In genomic region chr4:17619416-17620105, GRCh38 we compare ENCODE assay signal across 18 cellular contexts. TPM values are rescaled to one million over a fixed set of nuclear protein-coding genes. Genes with fewer than 3 reads are reported as not detected.
A peak's percentile ranks its signal among the peaks of the same experiment; 100 is the strongest.
DNase-seq lines count a peak whose midpoint lies in the region; ATAC-seq, FAIRE-seq and TF ChIP-seq lines count a peak whose summit lies in the region.
"Had no signal": no experiment of that assay in that cellular context is flagged by ENCODE, and none has a peak within 500 bp of the region (broad histone marks: within the 10 kb centered on the region; RNA-seq: fewer than 3 reads in every experiment).

No MANE protein-coding gene starts in this region.

- peak overlapping the region; percentile 33 for H3K27ac Mint-ChIP-seq in memory B cell
- H3K27ac Mint-ChIP-seq: nephron had no signal

- WGBS in IMR-90 (ENCODE audit: extremely low coverage in 2 of 2, insufficient read length in 1 of 2), 2 experiments: 71% methylated on average over 1 of the region's 7 CpGs; no CpG with 5 or more reads in 1 of the 2 experiments
- 80% methylated on average over 7 of the region's 7 CpGs for WGBS in K562 (ENCODE audit: insufficient coverage, low coverage, missing lambda C conversion rate)

- in situ Hi-C loops in IMR-90 (cut with MboI; ENCODE audit: low sequenced_read_pairs) (loop anchor here (5.0 kb wide), 1 partner anchor 37 kb away; no protein-coding TSS in a partner anchor), K562 (cut with MboI) (no loop called here)

- POLR2A ChIA-PET in IMR-90 (lab: Charles Lee; ENCODE audit: unreplicated experiment) (interaction anchor here (0.6 kb wide), 2 partner anchors 10 to 117 kb away, joined by 3 to 4 read pairs; no protein-coding TSS in a partner anchor), K562 (lab: Yijun Ruan, JAX) (interaction anchor here (0.7 to 1.5 kb wide), 2 partner anchors 11 to 20 kb away, joined by 3 read pairs; no protein-coding TSS in a partner anchor)

- no peak overlapping the region for H3K18ac ChIP-seq in IMR-90 (ENCODE audit: low read depth, low read length)

- peak overlapping the region; percentile 69 for H2BK5ac ChIP-seq in IMR-90 (ENCODE audit: low read depth, low read length, poor library complexity, severe bottlenecking)

- no peak overlapping the region for H2AK9ac ChIP-seq in IMR-90 (replicated peaks; ENCODE audit: low read depth, low read length, poor library complexity)

- no peak overlapping the region for H3K4me3 Mint-ChIP-seq in memory B cell

- H4K8ac ChIP-seq in IMR-90 (ENCODE audit: low read depth in 2 of 2, low read length in 2 of 2): no peak overlapping the region

- no peak overlapping the region for H4K5ac ChIP-seq in IMR-90 (ENCODE audit: low read depth, low read length)

- H2BK120ac ChIP-seq in IMR-90 (ENCODE audit: low read depth, low read length): no peak overlapping the region

- H2BK15ac ChIP-seq in IMR-90 (ENCODE audit: low read depth, low read length): no peak overlapping the region

- no peak overlapping the region for H3K4me3 ChIP-seq in IMR-90 (ENCODE audit: insufficient read depth, low read depth, low read length)
- no peak overlapping the region for H3K4me3 ChIP-seq in K562
- H3K4me3 ChIP-seq: tibial nerve had no signal

- no peak for TF ChIP-seq RAD21 in IMR-90 (IDR thresholded peaks at IDR 0.05; ENCODE audit: low read length)
- TF ChIP-seq RAD21 in K562 (CRISPR knock-in tag; conservative IDR thresholded peaks at IDR 0.05 in 1 of 2, IDR thresholded peaks at IDR 0.05 in 1 of 2): no peak

- H3K56ac ChIP-seq in IMR-90 (ENCODE audit: extremely low read depth, insufficient read depth, low read length): no peak overlapping the region

- peak; percentile 12 for DNase-seq in DMS53 (lab: John Stamatoyannopoulos, UW)
- DNase-seq in DMS53 treated with DMSO at 0.1 percent for 48 hours (lab: John Stamatoyannopoulos, UW; ENCODE audit: unreplicated experiment): no peak
- DNase-seq in IMR-90: peak; percentile 87
- DNase-seq in K562 (ENCODE audit: extremely low read depth in 1 of 4, low spot score in 3 of 4): no peak
- DNase-seq in memory B cell (ENCODE audit: low spot score in 2 of 2): no peak
- DNase-seq: activated T-cell treated with anti-CD3 and anti-CD28 coated beads, Interleukin-2, amount 50 U/mL, for 1 hour; caudate nucleus; left colon; NCI-H1105; NCI-H526 had no signal

- H3K14ac ChIP-seq in IMR-90 (replicated peaks; ENCODE audit: low read depth, low read length): no peak overlapping the region

- H3K27me3 Mint-ChIP-seq in memory B cell: no peaks in the 10 kb centered on the region

- H3K27me3 ChIP-seq in IMR-90 (ENCODE audit: control insufficient read depth, insufficient read depth, low read length) (no peaks in the 10 kb centered on the region), K562 (ENCODE audit: control insufficient read depth in 2 of 2, insufficient read depth in 2 of 2, low read length in 2 of 2) (no peaks in the 10 kb centered on the region)
- H3K27me3 ChIP-seq: tibial nerve had no signal

- H3K36me3 ChIP-seq in IMR-90 (ENCODE audit: control insufficient read depth, insufficient read depth, low read length) (peaks cover 42% of the 10 kb centered on the region), K562 (ENCODE audit: control insufficient read depth, insufficient read depth, low read length) (peaks cover 83% of the 10 kb centered on the region)

- no peaks in the 10 kb centered on the region for H3K9me3 Mint-ChIP-seq in memory B cell
- H3K9me3 Mint-ChIP-seq: nephron had no signal

- peak overlapping the region; percentile 22; the same call in 1 of the 2 replicates for H3K9ac ChIP-seq in IMR-90 (ENCODE audit: low read depth, low read length)
- no peak overlapping the region for H3K9ac ChIP-seq in K562 (ENCODE audit: insufficient read depth in 1 of 2, low read depth in 2 of 2, low read length in 2 of 2)

- H4K20me1 ChIP-seq in IMR-90 (ENCODE audit: insufficient read depth, low read length) (peaks cover 55% of the 10 kb centered on the region), K562 (replicated peaks; ENCODE audit: control insufficient read depth, insufficient read depth, low read length) (peaks cover 15% of the 10 kb centered on the region)

- H3K27ac ChIP-seq in IMR-90 (ENCODE audit: insufficient read depth, low read length) (peak overlapping the region; percentile 63; the same call in 1 of the 2 replicates), K562 (ENCODE audit: extremely low read depth, low read depth, low read length) (no peak overlapping the region)
- H3K27ac ChIP-seq: 22Rv1, RWPE1, tibial nerve had no signal

- H4K91ac ChIP-seq in IMR-90 (ENCODE audit: insufficient read depth, low read depth, low read length): no peak overlapping the region

- peaks cover 25% of the 10 kb centered on the region for H3K36me3 Mint-ChIP-seq in memory B cell

- TF ChIP-seq POLR2A in IMR-90 (IDR thresholded peaks at IDR 0.05; ENCODE audit: low read depth, low read length) (no peak), K562 (conservative IDR thresholded peaks at IDR 0.05) (no peak)

- TF ChIP-seq EP300 in K562 (IDR thresholded peaks at IDR 0.05; ENCODE audit: low read length): no peak

- H3K9me3 ChIP-seq in IMR-90 (ENCODE audit: control insufficient read depth, insufficient read depth, low read length): no peaks in the 10 kb centered on the region
- no peaks in the 10 kb centered on the region for H3K9me3 ChIP-seq in K562 (replicated peaks; ENCODE audit: control insufficient read depth, insufficient read depth, low read depth, low read length)
- H3K9me3 ChIP-seq: tibial nerve had no signal

- peaks cover 11% of the 10 kb centered on the region for H3K4me1 ChIP-seq in IMR-90 (ENCODE audit: control insufficient read depth, insufficient read depth, low read length)
- peaks cover 10 to 15% of the 10 kb centered on the region in 2 experiments for H3K4me1 ChIP-seq in K562 (replicated peaks in 1 of 2; ENCODE audit: control insufficient read depth in 2 of 2, insufficient read depth in 2 of 2, low read length in 2 of 2)

- intact Hi-C loops in IMR-90 (cut with micrococcal nuclease) (no loop called here), K562 (cut with micrococcal nuclease) (no loop called here)

- H2BK20ac ChIP-seq in IMR-90 (ENCODE audit: low read depth, low read length): no peak overlapping the region

- H3K23ac ChIP-seq in IMR-90 (ENCODE audit: low read depth, low read length): no peak overlapping the region

- ATAC-seq in IMR-90 (ENCODE audit: low read depth) (peak; percentile 88), K562 (no peak), memory B cell (ENCODE audit: low read depth) (no peak), GM18909 (IDR thresholded peaks at IDR 0.05; ENCODE audit: poor library complexity, unreplicated experiment) (no peak), HG02938 (IDR thresholded peaks at IDR 0.05; ENCODE audit: unreplicated experiment) (no peak), HG03565 (IDR thresholded peaks at IDR 0.05; ENCODE audit: unreplicated experiment) (no peak)
- ATAC-seq: left colon had no signal

- H3K79me1 ChIP-seq in IMR-90 (ENCODE audit: low read depth in 1 of 2, low read length in 2 of 2): peaks cover 26 to 58% of the 10 kb centered on the region in 2 experiments

- CTCF ChIA-PET in IMR-90 (lab: Yijun Ruan, JAX) (no interaction called here), K562 (lab: Yijun Ruan, JAX; ENCODE audit: low intra/inter-chr PET ratio) (no interaction called here)

- H3K4me2 ChIP-seq in IMR-90 (ENCODE audit: low read depth, low read length) (peak overlapping the region; percentile 55), K562 (ENCODE audit: insufficient read depth, low read length) (no peak overlapping the region)

- BruUV-seq in IMR-90 (replicated peaks; lab: Mats Ljungman, UMichigan) (no TSS peak), K562 (replicated peaks; lab: Mats Ljungman, UMichigan) (no TSS peak)

- H3K4me1 Mint-ChIP-seq in memory B cell: peaks cover 23% of the 10 kb centered on the region

- H3K4ac ChIP-seq in IMR-90 (ENCODE audit: low read depth, low read length): no peak overlapping the region

- peaks cover 14% of the 10 kb centered on the region for H3K9me1 ChIP-seq in IMR-90 (ENCODE audit: insufficient read depth, low read length)
- H3K9me1 ChIP-seq in K562 (ENCODE audit: control insufficient read depth, insufficient read depth, low read length): peaks cover 3% of the 10 kb centered on the region

- dilution Hi-C loops in IMR-90 (cut with HindIII; ENCODE audit: low sequenced_read_pairs, unreplicated experiment): no loop called here

- no peak overlapping the region for H2AK5ac ChIP-seq in IMR-90 (ENCODE audit: low read depth, low read length)

- H3K79me2 ChIP-seq in K562 (ENCODE audit: control insufficient read depth, insufficient read depth, low read length): peaks cover 51% of the 10 kb centered on the region

- TF ChIP-seq CTCF in IMR-90 (conservative IDR thresholded peaks at IDR 0.05; ENCODE audit: low read depth, low read length): no peak
- TF ChIP-seq CTCF in K562 (IDR thresholded peaks at IDR 0.05 in 2 of 3, conservative IDR thresholded peaks at IDR 0.05 in 1 of 3; ENCODE audit: insufficient read depth in 2 of 3, low read depth in 1 of 3, low read length in 3 of 3): no peak

- no peak for FAIRE-seq in K562 (lab: Jason Lieb, UNC)
- FAIRE-seq: D721Med had no signal

- H2AFZ ChIP-seq in IMR-90 (replicated peaks; ENCODE audit: low read length, poor library complexity) (no peak overlapping the region), K562 (ENCODE audit: low read depth, low read length) (no peak overlapping the region)

RNA-seq across cellular contexts. Expression of gene MED28, which starts 5.1 kb away (rescaled TPM):
- 7.2 and 9.3 TPM in 2 replicates for total RNA-seq in IMR-90 (2012; rRNA removed)
- polyA plus RNA-seq in IMR-90 (2012; rRNA removed): 8.8 and 9.0 TPM in 2 replicates
- polyA plus RNA-seq in IMR-90 (2012; cell fraction: cytosol; rRNA removed): 4.7 and 6.7 TPM in 2 replicates
- 6.3 and 15.8 TPM in 2 replicates for polyA plus RNA-seq in IMR-90 (2012; cell fraction: nucleus; rRNA removed; ENCODE audit: low replicate concordance)
- 38.5 and 51.6 TPM in 2 replicates for total RNA-seq in K562 (2011; cell fraction: chromatin; rRNA removed; ENCODE audit: low replicate concordance)
- total RNA-seq in K562 (2011; cell fraction: nucleolus; rRNA removed): 29.0 and 36.8 TPM in 2 replicates
- 51.3 and 93.1 TPM in 2 replicates for total RNA-seq in K562 (2011; cell fraction: nucleoplasm; rRNA removed)
- total RNA-seq in K562 (2014; rRNA removed): 13.5 and 15.5 TPM in 2 replicates
- total RNA-seq in K562 (2014; rRNA removed; fragmentation: Illumina TruSeq; extraction: Trizol): 34.6 and 41.9 TPM in 2 replicates
- 68.0 and 77.0 TPM in 2 replicates for total RNA-seq in K562 (2015; rRNA removed; fragmentation: Illumina TruSeq; extraction: Trizol)
- total RNA-seq in K562 (2021): 82.4 and 93.8 TPM in 2 replicates
- polyA plus RNA-seq in K562 (2011; rRNA removed): 42.4 and 50.5 TPM in 2 replicates
- polyA plus RNA-seq in K562 (2011; cell fraction: cytosol; rRNA removed): 15.6 and 24.7 TPM in 2 replicates
- 36.3 and 45.5 TPM in 2 replicates for polyA plus RNA-seq in K562 (2011; cell fraction: nucleus; rRNA removed)
- 30.2 and 53.6 TPM in 2 replicates for polyA plus RNA-seq in K562 (2012)
- polyA plus RNA-seq in K562 (2014; fragmentation: Illumina TruSeq; extraction: Trizol): 23.0 and 28.4 TPM in 2 replicates
- polyA plus RNA-seq in K562 (2014; fragmentation: Nextera tagmentation; extraction: Ambion mirVana): 10 to 100 TPM; 76.5 to 79.2 TPM
- polyA plus RNA-seq in K562 (2014; rRNA removed): 35.1 and 43.4 TPM in 2 replicates
- polyA minus RNA-seq in K562 (2011; rRNA and poly(A)+ RNA removed): 24.6 and 28.1 TPM in 2 replicates
- polyA minus RNA-seq in K562 (2011; cell fraction: cytosol; rRNA and poly(A)+ RNA removed): 41.8 and 43.2 TPM in 2 replicates
- 25.3 and 29.1 TPM in 2 replicates for polyA minus RNA-seq in K562 (2011; cell fraction: nucleus; rRNA and poly(A)+ RNA removed)

RNA-seq across cellular contexts. Expression of gene LAP3, which starts 42.6 kb away (rescaled TPM):
- total RNA-seq in IMR-90 (2012; rRNA removed) (91.6 and 93.0 TPM in 2 replicates), K562 (2014; rRNA removed) (100 and 107 TPM in 2 replicates), K562 (2014; rRNA removed; fragmentation: Illumina TruSeq; extraction: Trizol) (122 and 126 TPM in 2 replicates), K562 (2015; rRNA removed; fragmentation: Illumina TruSeq; extraction: Trizol) (134 and 143 TPM in 2 replicates), K562 (2021) (82.3 and 85.6 TPM in 2 replicates)
- polyA plus RNA-seq in IMR-90 (2012; rRNA removed) (52.7 and 57.9 TPM in 2 replicates), K562 (2011; rRNA removed) (75.0 and 97.3 TPM in 2 replicates), K562 (2014; fragmentation: Illumina TruSeq; extraction: Trizol) (115 and 132 TPM in 2 replicates), K562 (2014; fragmentation: Nextera tagmentation; extraction: Ambion mirVana) (100 to 1,000 TPM in 1 of 2 experiments, 10 to 100 TPM in 1; 97.3 to 170 TPM), K562 (2014; rRNA removed) (93.1 and 94.3 TPM in 2 replicates)
- polyA plus RNA-seq in IMR-90 (2012; cell fraction: cytosol; rRNA removed): 18.5 and 28.9 TPM in 2 replicates
- 7.1 and 26.9 TPM in 2 replicates for polyA plus RNA-seq in IMR-90 (2012; cell fraction: nucleus; rRNA removed; ENCODE audit: low replicate concordance)
- total RNA-seq in K562 (2011; cell fraction: chromatin; rRNA removed; ENCODE audit: low replicate concordance): 32.7 and 42.6 TPM in 2 replicates
- total RNA-seq in K562 (2011; cell fraction: nucleolus; rRNA removed): 24.0 and 28.4 TPM in 2 replicates
- 31.4 and 34.3 TPM in 2 replicates for total RNA-seq in K562 (2011; cell fraction: nucleoplasm; rRNA removed)
- 45.3 and 56.8 TPM in 2 replicates for polyA plus RNA-seq in K562 (2011; cell fraction: cytosol; rRNA removed)
- polyA plus RNA-seq in K562 (2011; cell fraction: nucleus; rRNA removed): 25.3 and 29.5 TPM in 2 replicates
- polyA plus RNA-seq in K562 (2012): 64.4 and 111 TPM in 2 replicates
- 87.0 and 98.8 TPM in 2 replicates for polyA minus RNA-seq in K562 (2011; rRNA and poly(A)+ RNA removed)
- 33.4 and 54.2 TPM in 2 replicates for polyA minus RNA-seq in K562 (2011; cell fraction: cytosol; rRNA and poly(A)+ RNA removed)
- 24.0 and 33.1 TPM in 2 replicates for polyA minus RNA-seq in K562 (2011; cell fraction: nucleus; rRNA and poly(A)+ RNA removed)

Comparison
In these comparisons a context has a peak if more than half of its experiments do, and no peak if none do; other contexts are left out.
1. DNase-seq: peak in DMS53 (single experiment) and IMR-90 (single experiment); none in DMS53 treated with DMSO at 0.1 percent for 48 hours (single experiment), K562 (0 of 4) and memory B cell (0 of 2).